Comparison of ENCODE assay signal across 16 cellular contexts in genomic region chr1:184031127-184032107, GRCh38.
"Had no signal": no experiment of that assay in that cellular context is flagged by ENCODE, and none has a peak within 500 bp of the region (broad histone marks: within the 10 kb centered on the region; RNA-seq: fewer than 3 reads in every experiment).

No MANE protein-coding gene starts in this region.

- H3K27me3 ChIP-seq: testis had no signal

- H3K4me3 ChIP-seq: left ventricle myocardium inferior, psoas muscle, skin epidermis, testis had no signal

- ATAC-seq: activated CD4-positive, alpha-beta T cell treated with anti-CD3 and anti-CD28 coated beads for 36 hours; activated CD8-positive, alpha-beta memory T cell treated with anti-CD3 and anti-CD28 coated beads, Interleukin-2, amount 10 ng/mL, durations not matched to agents 7 days and 5 days; psoas muscle; right cardiac atrium had no signal

- H3K27ac ChIP-seq: psoas muscle, skin epidermis, testis, WERI-Rb-1 had no signal

- DNase-seq: activated CD4-positive, alpha-beta memory T cell treated with anti-CD3 and anti-CD28 coated beads for 36 hours; activated CD4-positive, alpha-beta T cell treated with anti-CD3 and anti-CD28 coated beads for 36 hours; activated CD8-positive, alpha-beta memory T cell treated with anti-CD3 and anti-CD28 coated beads, Interleukin-2, amount 10 ng/mL, durations not matched to agents 7 days and 5 days; activated naive CD4-positive, alpha-beta T cell treated with anti-CD3 and anti-CD28 coated beads for 36 hours; activated T-cell treated with anti-CD3 and anti-CD28 coated beads, Interleukin-2, amount 50 U/mL, for 1 hour; aorta; cortex of kidney; effector CD4-positive, alpha-beta T cell; left ventricle myocardium inferior; psoas muscle; right cardiac atrium; T-helper 1 cell; T-helper 9 cell; testis; WERI-Rb-1 had no signal
